ENCODE assay signal across 1 cellular context in the genomic region with DNA sequence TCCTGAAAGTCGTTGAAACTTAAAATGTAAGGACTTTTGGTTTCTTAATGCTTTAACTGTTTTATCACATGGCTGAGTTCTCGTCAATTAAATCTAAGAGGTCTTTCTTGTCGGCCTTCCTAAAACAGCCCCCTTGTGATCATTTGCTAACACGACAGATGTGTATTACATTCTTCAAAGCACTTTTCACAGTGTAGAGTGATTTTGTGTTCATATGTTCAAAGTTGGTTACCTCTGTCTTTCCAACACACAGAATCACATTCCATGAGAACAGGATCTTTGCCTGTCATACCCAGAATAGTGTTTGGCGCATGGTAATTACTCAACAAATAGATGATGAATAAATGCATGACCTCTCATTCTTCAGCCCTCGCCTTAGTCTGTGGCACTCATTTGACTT.
TF ChIP-seq lines count a peak whose summit lies in the region.

No MANE protein-coding gene starts in this region.

TF ChIP-seq in H1, 55 proteins besides CTCF, POLR2A, EP300 and RAD21 (continued from another document):
- TF ChIP-seq GTF2F1 (IDR thresholded peaks at IDR 0.05; ENCODE audit: borderline replicate concordance, low read depth, low read length) (no peak), JUND (IDR thresholded peaks at IDR 0.05; ENCODE audit: low read length) (no peak), RXRA (IDR thresholded peaks at IDR 0.05; ENCODE audit: insufficient read depth, low read depth, low read length) (no peak), HDAC6 (IDR thresholded peaks at IDR 0.05; ENCODE audit: low read depth, low read length) (no peak), SP2 (IDR thresholded peaks at IDR 0.05; ENCODE audit: low read length) (no peak), BRCA1 (IDR thresholded peaks at IDR 0.05; ENCODE audit: low read depth, low read length) (no peak)
- TF ChIP-seq, protein P1, sequence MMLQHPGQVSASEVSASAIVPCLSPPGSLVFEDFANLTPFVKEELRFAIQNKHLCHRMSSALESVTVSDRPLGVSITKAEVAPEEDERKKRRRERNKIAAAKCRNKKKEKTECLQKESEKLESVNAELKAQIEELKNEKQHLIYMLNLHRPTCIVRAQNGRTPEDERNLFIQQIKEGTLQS (IDR thresholded peaks at IDR 0.05; ENCODE audit: insufficient read depth, low read depth, low read length) = no peak
- TF ChIP-seq, protein P2, sequence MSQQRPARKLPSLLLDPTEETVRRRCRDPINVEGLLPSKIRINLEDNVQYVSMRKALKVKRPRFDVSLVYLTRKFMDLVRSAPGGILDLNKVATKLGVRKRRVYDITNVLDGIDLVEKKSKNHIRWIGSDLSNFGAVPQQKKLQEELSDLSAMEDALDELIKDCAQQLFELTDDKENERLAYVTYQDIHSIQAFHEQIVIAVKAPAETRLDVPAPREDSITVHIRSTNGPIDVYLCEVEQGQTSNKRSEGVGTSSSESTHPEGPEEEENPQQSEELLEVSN (IDR thresholded peaks at IDR 0.05) = no peak
